ENCODE assay signal across 1 cellular context in genomic region chr2:162072976-162073775, GRCh38.
TF ChIP-seq lines count a peak whose summit lies in the region.

No MANE protein-coding gene starts in this region.

TF ChIP-seq in H1, 55 proteins besides CTCF, POLR2A, EP300 and RAD21 (continued from another document):
- TF ChIP-seq, protein P1, sequence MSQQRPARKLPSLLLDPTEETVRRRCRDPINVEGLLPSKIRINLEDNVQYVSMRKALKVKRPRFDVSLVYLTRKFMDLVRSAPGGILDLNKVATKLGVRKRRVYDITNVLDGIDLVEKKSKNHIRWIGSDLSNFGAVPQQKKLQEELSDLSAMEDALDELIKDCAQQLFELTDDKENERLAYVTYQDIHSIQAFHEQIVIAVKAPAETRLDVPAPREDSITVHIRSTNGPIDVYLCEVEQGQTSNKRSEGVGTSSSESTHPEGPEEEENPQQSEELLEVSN (IDR thresholded peaks at IDR 0.05): 0 out of 2 replicates have a peak, but pooled peaks have one; percentile 19
